ENCODE assay signal across 8 cellular contexts in genomic region chr9:93159601-93160418, GRCh38. TPM values are rescaled to one million over a fixed set of nuclear protein-coding genes. Genes with fewer than 3 reads are reported as not detected.
DNase-seq lines count a peak whose midpoint lies in the region; ATAC-seq, FAIRE-seq and TF ChIP-seq lines count a peak whose summit lies in the region.

No MANE protein-coding gene starts in this region.

- intact Hi-C loops in left colon (cut with DNase I, micrococcal nuclease): loop anchor here in 1 of 2 donors (10.0 kb wide), 1 partner anchor 145 kb away; no protein-coding TSS in a partner anchor

- no peak overlapping the region for H3K4me3 Mint-ChIP-seq in central memory CD8-positive, alpha-beta T cell

- peak; percentile 46 for FAIRE-seq in A204.1 (lab: Jason Lieb, UNC)

- DNase-seq in GM13976 (ENCODE audit: low spot score) (peak; percentile 93), NCI-H2196 treated with DMSO at 0.1 percent for 48 hours (lab: John Stamatoyannopoulos, UW; ENCODE audit: unreplicated experiment) (peak; percentile 76), left colon (peak; percentile 69 to 89)
- peak; percentile 45 for DNase-seq in activated CD4-positive, alpha-beta T cell treated with anti-CD3 and anti-CD28 coated beads for 1 hour
- peak; percentile 43 to 61 for DNase-seq in central memory CD8-positive, alpha-beta T cell (ENCODE audit: low spot score in 2 of 2)
- peak; percentile 53 for DNase-seq in stimulated activated CD4-positive, alpha-beta T cell treated with anti-CD3 and anti-CD28 coated beads, Interleukin-2, amount 100 ng/mL, for 4 hours (ENCODE audit: low read depth)

- no peaks in the 10 kb centered on the region for H3K36me3 Mint-ChIP-seq in central memory CD8-positive, alpha-beta T cell (ENCODE audit: insufficient read depth)

- H3K4me1 Mint-ChIP-seq in central memory CD8-positive, alpha-beta T cell: peaks cover 7% of the 10 kb centered on the region

- no peaks in the 10 kb centered on the region for H3K9me3 Mint-ChIP-seq in central memory CD8-positive, alpha-beta T cell

- peak; percentile 85 for ATAC-seq in HG02973 (IDR thresholded peaks at IDR 0.05; ENCODE audit: unreplicated experiment)
- peak; percentile 79 for ATAC-seq in central memory CD8-positive, alpha-beta T cell (replicated peaks; ENCODE audit: extremely low read depth, poor library complexity, severe bottlenecking)
- peak; percentile 98 for ATAC-seq in left colon

- H3K27me3 Mint-ChIP-seq in central memory CD8-positive, alpha-beta T cell: no peaks in the 10 kb centered on the region

- peak; percentile 99 for TF ChIP-seq CTCF in GM13976 (IDR thresholded peaks at IDR 0.05; ENCODE audit: borderline replicate concordance, control extremely low read depth, extremely low read depth, insufficient read depth, missing control alignments)

- H3K27ac Mint-ChIP-seq in central memory CD8-positive, alpha-beta T cell (ENCODE audit: low read depth): no peak overlapping the region

- in situ Hi-C loops in GM13976 (cut with MboI; ENCODE audit: low sequenced_read_pairs, unreplicated experiment): loop anchor here (5.0 to 25.0 kb wide), 2 partner anchors 142 to 402 kb away; no protein-coding TSS in a partner anchor

RNA-seq across cellular contexts. Expression of gene WNK2, which starts 24.1 kb away (rescaled TPM):
- 100 to 1,000 TPM; 161 to 279 TPM for total RNA-seq in left colon

RNA-seq across cellular contexts. Expression of gene NINJ1, which starts 25.8 kb away (rescaled TPM):
- total RNA-seq in left colon: 10 to 100 TPM; 17.7 to 30.8 TPM

Comparison
In these comparisons a context has a peak if more than half of its experiments do, and no peak if none do; other contexts are left out.
1. Peak in every context shown above with its lines: DNase-seq and ATAC-seq.